24 cellular contexts compared by ENCODE assay signal in the genomic region with DNA sequence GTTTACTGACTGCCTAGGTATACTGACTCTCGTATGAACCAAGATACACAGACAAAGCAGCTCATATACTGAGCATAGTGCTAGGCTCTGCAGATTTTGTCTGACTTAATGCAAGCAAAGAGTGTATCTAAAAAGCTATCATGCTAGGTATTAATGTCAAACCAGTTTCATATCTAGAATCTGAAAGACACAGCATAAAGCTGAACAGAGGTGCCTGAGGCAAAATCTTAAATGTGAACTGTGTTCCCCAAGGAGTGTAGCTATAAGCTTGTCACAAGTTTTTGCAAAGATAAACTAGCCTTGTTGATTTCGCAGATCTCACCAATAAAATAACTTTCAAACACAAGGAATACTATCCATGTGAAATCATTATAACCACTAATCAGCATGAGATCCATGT. TPM values are rescaled to one million over a fixed set of nuclear protein-coding genes. Genes with fewer than 3 reads are reported as not detected.
A peak's percentile ranks its signal among the peaks of the same experiment; 100 is the strongest.
DNase-seq lines count a peak whose midpoint lies in the region; ATAC-seq and TF ChIP-seq lines count a peak whose summit lies in the region.
"Had no signal": no experiment of that assay in that cellular context is flagged by ENCODE, and none has a peak within 500 bp of the region (broad histone marks: within the 10 kb centered on the region; RNA-seq: fewer than 3 reads in every experiment).

No MANE protein-coding gene starts in this region.

- H3K27ac Mint-ChIP-seq in GM23338 (peak overlapping the region; percentile 93), mesothelial cell of epicardium (peak overlapping the region; percentile 19)
- H3K27ac Mint-ChIP-seq in activated CD8-positive, alpha-beta T cell treated with anti-CD3 and anti-CD28 coated beads, Interleukin-2, amount 10 ng/mL, durations not matched to agents 7 days and 5 days, result peak overlapping the region; percentile 31

- no TSS peak for BruUV-seq in OCI-LY7 (replicated peaks; lab: Mats Ljungman, UMichigan)

- H3K9me2 ChIP-seq in GM23338 (ENCODE audit: insufficient read depth) (no peaks in the 10 kb centered on the region), OCI-LY7 (ENCODE audit: insufficient read depth, low read length) (no peaks in the 10 kb centered on the region)

- peaks cover 1% of the 10 kb centered on the region for H3K27me3 Mint-ChIP-seq in GM23338 (ENCODE audit: insufficient read depth, low read depth, poor library complexity)
- H3K27me3 Mint-ChIP-seq in activated CD8-positive, alpha-beta T cell treated with anti-CD3 and anti-CD28 coated beads, Interleukin-2, amount 10 ng/mL, durations not matched to agents 7 days and 5 days (ENCODE audit: low read depth), result no peaks in the 10 kb centered on the region
- H3K27me3 Mint-ChIP-seq in mesothelial cell of epicardium (ENCODE audit: low read depth), result no peaks in the 10 kb centered on the region
- H3K27me3 Mint-ChIP-seq: activated CD4-positive, alpha-beta T cell treated with anti-CD3 and anti-CD28 coated beads, Interleukin-2, amount 10 ng/mL, durations not matched to agents 7 days and 5 days had no signal

- H3K4me1 ChIP-seq in BLaER1 treated with 17β-estradiol and CSF1 and Interleukin-3, amounts not matched to agents 10 nM and 100 nM, result peaks cover 24 to 43% (median 31%) of the 10 kb centered on the region in 10 experiments
- peaks cover 11% of the 10 kb centered on the region; the same call in 1 of the 2 replicates for H3K4me1 ChIP-seq in GM23338 (ENCODE audit: insufficient read depth)
- H3K4me1 ChIP-seq in OCI-LY7 (ENCODE audit: insufficient read depth, low read length, poor library complexity, severe bottlenecking), result peaks cover 61% of the 10 kb centered on the region

- no peak overlapping the region for H3K4me3 Mint-ChIP-seq in GM23338
- no peak overlapping the region for H3K4me3 Mint-ChIP-seq in activated CD8-positive, alpha-beta T cell treated with anti-CD3 and anti-CD28 coated beads, Interleukin-2, amount 10 ng/mL, durations not matched to agents 7 days and 5 days
- no peak overlapping the region for H3K4me3 Mint-ChIP-seq in mesothelial cell of epicardium
- H3K4me3 Mint-ChIP-seq: activated CD4-positive, alpha-beta T cell treated with anti-CD3 and anti-CD28 coated beads, Interleukin-2, amount 10 ng/mL, durations not matched to agents 7 days and 5 days; HFFc6 had no signal

- DNase-seq in GM23338 (ENCODE audit: low spot score) (no peak), mesothelial cell of epicardium (ENCODE audit: low spot score in 2 of 2, unreplicated experiment in 2 of 2) (no peak), SK-N-DZ (ENCODE audit: low spot score) (no peak), OCI-LY7 (ENCODE audit: low spot score) (no peak), NCI-H524 treated with DMSO at 0.1 percent for 48 hours (lab: John Stamatoyannopoulos, UW) (no peak)
- DNase-seq in activated CD8-positive, alpha-beta T cell treated with anti-CD3 and anti-CD28 coated beads, Interleukin-2, amount 10 ng/mL, durations not matched to agents 7 days and 5 days, result no peak
- DNase-seq: activated CD4-positive, alpha-beta T cell treated with anti-CD3 and anti-CD28 coated beads, Interleukin-2, amount 10 ng/mL, durations not matched to agents 7 days and 5 days; activated T-cell treated with anti-CD3 and anti-CD28 coated beads for 4 hours; adrenal gland; effector CD4-positive, alpha-beta T cell; GDM1; HFFc6; NCI-H1436; NCI-H2171 treated with DMSO at 0.1 percent for 48 hours; NCI-H774; pancreas; Peyer's patch; stimulated activated CD4-positive, alpha-beta T cell treated with anti-CD3 and anti-CD28 coated beads, Interleukin-2, amount 100 ng/mL, for 24 hours; substantia nigra had no signal

- H3K4me2 ChIP-seq in BLaER1 treated with 17β-estradiol and CSF1 and Interleukin-3, amounts not matched to agents 10 nM and 100 nM, result peak overlapping the region in 6 of 11 experiments; percentile 48 to 73 (median 54); a peak in 6 of 22 replicates
- H3K4me2 ChIP-seq in GM23338 (0 out of 2 replicates have a peak overlapping the region, but pooled peaks have one; percentile 1), OCI-LY7 (ENCODE audit: low read length) (no peak overlapping the region)

- no peak overlapping the region for H3K4me3 ChIP-seq in BLaER1 treated with 17β-estradiol and CSF1 and Interleukin-3, amounts not matched to agents 10 nM and 100 nM
- H3K4me3 ChIP-seq in GM23338 (no peak overlapping the region), OCI-LY7 (ENCODE audit: low read depth, low read length, poor library complexity, severe bottlenecking) (no peak overlapping the region)
- H3K4me3 ChIP-seq: adrenal gland, cardiac muscle cell, lung, pancreas, Peyer's patch had no signal

- H3K79me2 ChIP-seq in GM23338 (replicated peaks; ENCODE audit: insufficient read depth) (peaks cover 29% of the 10 kb centered on the region), OCI-LY7 (ENCODE audit: insufficient read depth, low read depth, low read length) (peaks cover 96% of the 10 kb centered on the region)

- intact Hi-C loops in OCI-LY7 (cut with micrococcal nuclease; ENCODE audit: unreplicated experiment), result no loop called here

- H3K36me3 Mint-ChIP-seq in GM23338 (ENCODE audit: low read depth) (no peaks in the 10 kb centered on the region), mesothelial cell of epicardium (peaks cover 1% of the 10 kb centered on the region)
- peaks cover 21% of the 10 kb centered on the region for H3K36me3 Mint-ChIP-seq in activated CD8-positive, alpha-beta T cell treated with anti-CD3 and anti-CD28 coated beads, Interleukin-2, amount 10 ng/mL, durations not matched to agents 7 days and 5 days (ENCODE audit: low read depth)

- peaks cover 0 to 23% (median 15%) of the 10 kb centered on the region in 11 experiments; a peak in 13 of 22 replicates for H3K36me3 ChIP-seq in BLaER1 treated with 17β-estradiol and CSF1 and Interleukin-3, amounts not matched to agents 10 nM and 100 nM
- H3K36me3 ChIP-seq in GM23338 (ENCODE audit: insufficient read depth) (no peaks in the 10 kb centered on the region), OCI-LY7 (ENCODE audit: insufficient read depth, low read length) (peaks cover 3% of the 10 kb centered on the region; the same call in 1 of the 2 replicates)
- H3K36me3 ChIP-seq: adrenal gland, cardiac muscle cell, pancreas, Peyer's patch had no signal

- no peaks in the 10 kb centered on the region for H3K9me3 Mint-ChIP-seq in GM23338
- no peaks in the 10 kb centered on the region for H3K9me3 Mint-ChIP-seq in activated CD8-positive, alpha-beta T cell treated with anti-CD3 and anti-CD28 coated beads, Interleukin-2, amount 10 ng/mL, durations not matched to agents 7 days and 5 days (ENCODE audit: insufficient read depth)
- H3K9me3 Mint-ChIP-seq in mesothelial cell of epicardium, result no peaks in the 10 kb centered on the region
- H3K9me3 Mint-ChIP-seq: activated CD4-positive, alpha-beta T cell treated with anti-CD3 and anti-CD28 coated beads, Interleukin-2, amount 10 ng/mL, durations not matched to agents 7 days and 5 days; HFFc6 had no signal

- peaks cover 39 to 96% (median 64%) of the 10 kb centered on the region in 11 experiments; a peak in 21 of 22 replicates for H4K20me1 ChIP-seq in BLaER1 treated with 17β-estradiol and CSF1 and Interleukin-3, amounts not matched to agents 10 nM and 100 nM
- no peaks in the 10 kb centered on the region for H4K20me1 ChIP-seq in GM23338 (replicated peaks; ENCODE audit: insufficient read depth)
- peaks cover 61% of the 10 kb centered on the region for H4K20me1 ChIP-seq in OCI-LY7 (ENCODE audit: insufficient read depth, low read length)

- no peak for TF ChIP-seq POLR2A in GM18505 (IDR thresholded peaks at IDR 0.05; ENCODE audit: borderline replicate concordance, extremely low read depth, insufficient read depth, insufficient read length)

- H3K4me1 Mint-ChIP-seq in GM23338 (peaks cover 24% of the 10 kb centered on the region), mesothelial cell of epicardium (peaks cover 20% of the 10 kb centered on the region)
- H3K4me1 Mint-ChIP-seq in activated CD8-positive, alpha-beta T cell treated with anti-CD3 and anti-CD28 coated beads, Interleukin-2, amount 10 ng/mL, durations not matched to agents 7 days and 5 days (ENCODE audit: low read depth), result peaks cover 61% of the 10 kb centered on the region

- no peak overlapping the region for H3K9ac ChIP-seq in BLaER1 treated with 17β-estradiol and CSF1 and Interleukin-3, amounts not matched to agents 10 nM and 100 nM

- TF ChIP-seq CTCF in GM23338 (conservative IDR thresholded peaks at IDR 0.05; ENCODE audit: low read depth in 2 of 2) (no peak), mesothelial cell of epicardium (IDR thresholded peaks at IDR 0.05; ENCODE audit: unreplicated experiment) (no peak), OCI-LY7 (conservative IDR thresholded peaks at IDR 0.05; ENCODE audit: low read length) (no peak)

- POLR2A ChIA-PET in activated CD8-positive, alpha-beta T cell treated with anti-CD3 and anti-CD28 coated beads, Interleukin-2, amount 10 ng/mL, durations not matched to agents 7 days and 5 days (lab: Charles Lee), result interaction anchor here (0.8 kb wide), 1 partner anchor 18 kb away, joined by 3 read pairs; a partner anchor contains a TSS
- POLR2A ChIA-PET in OCI-LY7 (lab: Charles Lee), result interaction anchor here (0.7 to 1.6 kb wide), 4 partner anchors 9 to 28 kb away, joined by 3 to 4 read pairs (median 4); no protein-coding TSS in a partner anchor

- H2AFZ ChIP-seq in GM23338 (no peak overlapping the region), OCI-LY7 (ENCODE audit: low read length) (no peak overlapping the region)

- peaks cover 0 to 25% (median 18%) of the 10 kb centered on the region in 11 experiments; a peak in 16 of 22 replicates for H3K9me3 ChIP-seq in BLaER1 treated with 17β-estradiol and CSF1 and Interleukin-3, amounts not matched to agents 10 nM and 100 nM (replicated peaks in 1 of 11)
- no peaks in the 10 kb centered on the region for H3K9me3 ChIP-seq in OCI-LY7 (ENCODE audit: low read length)
- H3K9me3 ChIP-seq: adrenal gland, pancreas, Peyer's patch had no signal

- H3K27me3 ChIP-seq in BLaER1 treated with 17β-estradiol and CSF1 and Interleukin-3, amounts not matched to agents 10 nM and 100 nM, result no peaks in the 10 kb centered on the region
- no peaks in the 10 kb centered on the region for H3K27me3 ChIP-seq in GM23338 (ENCODE audit: insufficient read depth)
- H3K27me3 ChIP-seq: adrenal gland, cardiac muscle cell, pancreas, Peyer's patch had no signal

- CTCF ChIA-PET in activated CD8-positive, alpha-beta T cell treated with anti-CD3 and anti-CD28 coated beads, Interleukin-2, amount 10 ng/mL, durations not matched to agents 7 days and 5 days (lab: Charles Lee), result interaction anchor here (0.6 kb wide), 1 partner anchor 12 kb away, joined by 3 read pairs; no protein-coding TSS in a partner anchor
- CTCF ChIA-PET in OCI-LY7 (lab: Charles Lee; ENCODE audit: unreplicated experiment), result no interaction called here

- ATAC-seq in GM23338, result no peak
- ATAC-seq in activated CD8-positive, alpha-beta T cell treated with anti-CD3 and anti-CD28 coated beads, Interleukin-2, amount 10 ng/mL, durations not matched to agents 7 days and 5 days, result no peak
- ATAC-seq in GM18505 (IDR thresholded peaks at IDR 0.05; ENCODE audit: unreplicated experiment), result no peak
- ATAC-seq: pancreas, SK-N-SH treated with all-trans-retinoic acid at 6 μM for 48 hours had no signal

- H3K27ac ChIP-seq in BLaER1 treated with 17β-estradiol and CSF1 and Interleukin-3, amounts not matched to agents 10 nM and 100 nM, result no peak overlapping the region
- H3K27ac ChIP-seq in GM23338 (ENCODE audit: low read depth), result peak overlapping the region; percentile 84
- no peak overlapping the region for H3K27ac ChIP-seq in OCI-LY7 (ENCODE audit: low read depth, low read length, poor library complexity, severe bottlenecking)
- H3K27ac ChIP-seq: adrenal gland, cardiac muscle cell, pancreas, Peyer's patch had no signal

- H3F3A ChIP-seq in GM23338 (replicated peaks; ENCODE audit: low read depth), result no peaks in the 10 kb centered on the region

RNA-seq across cellular contexts. Expression of a gene that starts 18.1 kb away (rescaled TPM):
- total RNA-seq in GM23338 (2014; rRNA removed; shearing (Covaris generic)), result 15.8 and 19.5 TPM in 2 replicates
- 7.9 and 8.0 TPM in 2 replicates for polyA plus RNA-seq in GM23338 (2016; fragmentation: Nextera tagmentation; extraction: Ambion mirVana)
- 100 to 1,000 TPM; 156 to 159 TPM for total RNA-seq in activated CD8-positive, alpha-beta T cell treated with anti-CD3 and anti-CD28 coated beads, Interleukin-2, amount 10 ng/mL, durations not matched to agents 7 days and 5 days
- total RNA-seq in mesothelial cell of epicardium (62.0 to 65.1 TPM (median 63.2 TPM) in 3 replicates), OCI-LY7 (2022) (86.8 and 106 TPM in 2 replicates)
- polyA plus RNA-seq in SK-N-DZ (2014; cell fraction: cytosol; rRNA removed), result 12.5 and 14.3 TPM in 2 replicates
- 8.6 and 11.8 TPM in 2 replicates for polyA plus RNA-seq in SK-N-DZ (2014; cell fraction: nucleus; rRNA removed)
- 66.9 and 72.6 TPM in 2 replicates for total RNA-seq in OCI-LY7 (2014; rRNA removed; shearing (Covaris generic))

Comparison
In these comparisons a context has a peak if more than half of its experiments do, and no peak if none do; other contexts are left out.
1. H3K27ac Mint-ChIP-seq: peak in every context shown above with its lines; median percentile 93 in GM23338; 31 in activated CD8-positive, alpha-beta T cell treated with anti-CD3 and anti-CD28 coated beads, Interleukin-2, amount 10 ng/mL, durations not matched to agents 7 days and 5 days; 19 in mesothelial cell of epicardium.